In the genomic region with DNA sequence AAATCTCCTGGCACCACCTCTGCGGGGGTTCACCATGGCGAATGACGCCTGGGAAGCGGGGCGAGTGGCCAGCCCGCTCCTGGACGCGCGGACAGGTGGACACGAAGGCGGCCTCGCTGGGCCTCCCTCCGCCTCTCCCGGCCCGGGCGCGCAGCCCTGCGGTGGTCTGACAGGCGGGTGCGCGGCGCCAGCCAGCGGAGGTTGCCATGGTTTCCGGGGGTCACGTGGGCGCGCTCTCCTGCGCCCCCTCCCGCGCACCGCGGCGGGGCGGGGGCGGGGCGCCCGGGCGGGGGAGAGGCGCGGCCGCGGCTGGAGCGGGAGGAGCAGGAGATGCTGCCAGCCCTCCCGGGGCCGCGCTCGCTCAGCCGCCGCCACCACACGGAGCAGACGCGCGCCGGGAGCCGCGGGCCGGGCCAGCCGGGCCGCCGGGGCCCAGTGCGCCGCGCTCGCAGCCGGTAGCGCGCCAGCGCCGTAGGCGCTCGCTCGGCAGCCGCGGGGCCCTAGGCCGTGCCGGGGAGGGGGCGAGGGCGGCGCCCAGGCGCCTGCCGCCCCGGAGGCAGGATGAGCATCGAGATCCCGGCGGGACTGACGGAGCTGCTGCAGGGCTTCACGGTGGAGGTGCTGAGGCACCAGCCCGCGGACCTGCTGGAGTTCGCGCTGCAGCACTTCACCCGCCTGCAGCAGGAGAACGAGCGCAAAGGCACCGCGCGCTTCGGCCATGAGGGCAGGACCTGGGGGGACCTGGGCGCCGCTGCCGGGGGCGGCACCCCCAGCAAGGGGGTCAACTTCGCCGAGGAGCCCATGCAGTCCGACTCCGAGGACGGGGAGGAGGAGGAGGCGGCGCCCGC, we compare ENCODE assay signal across 1 cellular context.
A peak's percentile ranks its signal among the peaks of the same experiment; 100 is the strongest.
TF ChIP-seq lines count a peak whose summit lies in the region.

Gene PRKAR2B (plus strand): TSS at position 359 of the 848 bp plus-strand sequence. CDS start 203 bp downstream, at position 562.

TF ChIP-seq in K562, 482 proteins besides CTCF, POLR2A, EP300 and RAD21 (continued from another document and continues in another):
- TF ChIP-seq, protein P1, sequence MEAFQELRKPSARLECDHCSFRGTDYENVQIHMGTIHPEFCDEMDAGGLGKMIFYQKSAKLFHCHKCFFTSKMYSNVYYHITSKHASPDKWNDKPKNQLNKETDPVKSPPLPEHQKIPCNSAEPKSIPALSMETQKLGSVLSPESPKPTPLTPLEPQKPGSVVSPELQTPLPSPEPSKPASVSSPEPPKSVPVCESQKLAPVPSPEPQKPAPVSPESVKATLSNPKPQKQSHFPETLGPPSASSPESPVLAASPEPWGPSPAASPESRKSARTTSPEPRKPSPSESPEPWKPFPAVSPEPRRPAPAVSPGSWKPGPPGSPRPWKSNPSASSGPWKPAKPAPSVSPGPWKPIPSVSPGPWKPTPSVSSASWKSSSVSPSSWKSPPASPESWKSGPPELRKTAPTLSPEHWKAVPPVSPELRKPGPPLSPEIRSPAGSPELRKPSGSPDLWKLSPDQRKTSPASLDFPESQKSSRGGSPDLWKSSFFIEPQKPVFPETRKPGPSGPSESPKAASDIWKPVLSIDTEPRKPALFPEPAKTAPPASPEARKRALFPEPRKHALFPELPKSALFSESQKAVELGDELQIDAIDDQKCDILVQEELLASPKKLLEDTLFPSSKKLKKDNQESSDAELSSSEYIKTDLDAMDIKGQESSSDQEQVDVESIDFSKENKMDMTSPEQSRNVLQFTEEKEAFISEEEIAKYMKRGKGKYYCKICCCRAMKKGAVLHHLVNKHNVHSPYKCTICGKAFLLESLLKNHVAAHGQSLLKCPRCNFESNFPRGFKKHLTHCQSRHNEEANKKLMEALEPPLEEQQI (IDR thresholded peaks at IDR 0.05) = no peak
- TF ChIP-seq JUNB (CRISPR knock-in tag; conservative IDR thresholded peaks at IDR 0.05) (no peak), NFE2 (IDR thresholded peaks at IDR 0.05; ENCODE audit: low read depth) (no peak), CBX3 (IDR thresholded peaks at IDR 0.05; ENCODE audit: borderline replicate concordance in 1 of 2, low read length in 2 of 2) (peak in 1 of 2 experiments; percentile 64; a peak in 1 of 3 replicates), ZNF253 (CRISPR knock-in tag; conservative IDR thresholded peaks at IDR 0.05) (no peak), PKNOX1 (IDR thresholded peaks at IDR 0.05) (peak; percentile 75), DPF2 (IDR thresholded peaks at IDR 0.05) (no peak; the same call in 1 of the 2 replicates), ZNF212 (CRISPR knock-in tag; IDR thresholded peaks at IDR 0.05) (no peak), KLF1 (tag; IDR thresholded peaks at IDR 0.05) (no peak; the same call in 1 of the 2 replicates), TEAD2 (tag; IDR thresholded peaks at IDR 0.05) (no peak), MIER1 (IDR thresholded peaks at IDR 0.05; ENCODE audit: low read depth) (no peak), AFF4 (CRISPR knock-in tag; IDR thresholded peaks at IDR 0.05) (no peak), ZZZ3 (IDR thresholded peaks at IDR 0.05) (no peak), MGA (IDR thresholded peaks at IDR 0.05) (peak; percentile 86), RBM34 (IDR thresholded peaks at IDR 0.05; ENCODE audit: borderline replicate concordance, insufficient read depth, low read length) (no peak), MTF1 (CRISPR knock-in tag; IDR thresholded peaks at IDR 0.05; ENCODE audit: borderline replicate concordance) (no peak)
- TF ChIP-seq, protein P2, sequence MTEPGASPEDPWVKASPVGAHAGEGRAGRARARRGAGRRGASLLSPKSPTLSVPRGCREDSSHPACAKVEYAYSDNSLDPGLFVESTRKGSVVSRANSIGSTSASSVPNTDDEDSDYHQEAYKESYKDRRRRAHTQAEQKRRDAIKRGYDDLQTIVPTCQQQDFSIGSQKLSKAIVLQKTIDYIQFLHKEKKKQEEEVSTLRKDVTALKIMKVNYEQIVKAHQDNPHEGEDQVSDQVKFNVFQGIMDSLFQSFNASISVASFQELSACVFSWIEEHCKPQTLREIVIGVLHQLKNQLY (CRISPR knock-in tag; conservative IDR thresholded peaks at IDR 0.05) = no peak
- TF ChIP-seq, protein P3, sequence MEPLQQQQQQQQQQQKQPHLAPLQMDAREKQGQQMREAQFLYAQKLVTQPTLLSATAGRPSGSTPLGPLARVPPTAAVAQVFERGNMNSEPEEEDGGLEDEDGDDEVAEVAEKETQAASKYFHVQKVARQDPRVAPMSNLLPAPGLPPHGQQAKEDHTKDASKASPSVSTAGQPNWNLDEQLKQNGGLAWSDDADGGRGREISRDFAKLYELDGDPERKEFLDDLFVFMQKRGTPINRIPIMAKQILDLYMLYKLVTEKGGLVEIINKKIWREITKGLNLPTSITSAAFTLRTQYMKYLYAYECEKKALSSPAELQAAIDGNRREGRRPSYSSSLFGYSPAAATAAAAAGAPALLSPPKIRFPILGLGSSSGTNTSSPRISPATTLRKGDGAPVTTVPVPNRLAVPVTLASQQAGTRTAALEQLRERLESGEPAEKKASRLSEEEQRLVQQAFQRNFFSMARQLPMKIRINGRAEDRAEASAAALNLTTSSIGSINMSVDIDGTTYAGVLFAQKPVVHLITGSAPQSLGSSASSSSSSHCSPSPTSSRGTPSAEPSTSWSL (CRISPR knock-in tag; IDR thresholded peaks at IDR 0.05; ENCODE audit: borderline replicate concordance) = peak; percentile 91; the same call in 1 of the 2 replicates
- TF ChIP-seq, protein P4, sequence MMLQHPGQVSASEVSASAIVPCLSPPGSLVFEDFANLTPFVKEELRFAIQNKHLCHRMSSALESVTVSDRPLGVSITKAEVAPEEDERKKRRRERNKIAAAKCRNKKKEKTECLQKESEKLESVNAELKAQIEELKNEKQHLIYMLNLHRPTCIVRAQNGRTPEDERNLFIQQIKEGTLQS (IDR thresholded peaks at IDR 0.05) = no peak
- TF ChIP-seq, protein P4 (CRISPR knock-in tag; conservative IDR thresholded peaks at IDR 0.05) = no peak
- TF ChIP-seq, protein P5, sequence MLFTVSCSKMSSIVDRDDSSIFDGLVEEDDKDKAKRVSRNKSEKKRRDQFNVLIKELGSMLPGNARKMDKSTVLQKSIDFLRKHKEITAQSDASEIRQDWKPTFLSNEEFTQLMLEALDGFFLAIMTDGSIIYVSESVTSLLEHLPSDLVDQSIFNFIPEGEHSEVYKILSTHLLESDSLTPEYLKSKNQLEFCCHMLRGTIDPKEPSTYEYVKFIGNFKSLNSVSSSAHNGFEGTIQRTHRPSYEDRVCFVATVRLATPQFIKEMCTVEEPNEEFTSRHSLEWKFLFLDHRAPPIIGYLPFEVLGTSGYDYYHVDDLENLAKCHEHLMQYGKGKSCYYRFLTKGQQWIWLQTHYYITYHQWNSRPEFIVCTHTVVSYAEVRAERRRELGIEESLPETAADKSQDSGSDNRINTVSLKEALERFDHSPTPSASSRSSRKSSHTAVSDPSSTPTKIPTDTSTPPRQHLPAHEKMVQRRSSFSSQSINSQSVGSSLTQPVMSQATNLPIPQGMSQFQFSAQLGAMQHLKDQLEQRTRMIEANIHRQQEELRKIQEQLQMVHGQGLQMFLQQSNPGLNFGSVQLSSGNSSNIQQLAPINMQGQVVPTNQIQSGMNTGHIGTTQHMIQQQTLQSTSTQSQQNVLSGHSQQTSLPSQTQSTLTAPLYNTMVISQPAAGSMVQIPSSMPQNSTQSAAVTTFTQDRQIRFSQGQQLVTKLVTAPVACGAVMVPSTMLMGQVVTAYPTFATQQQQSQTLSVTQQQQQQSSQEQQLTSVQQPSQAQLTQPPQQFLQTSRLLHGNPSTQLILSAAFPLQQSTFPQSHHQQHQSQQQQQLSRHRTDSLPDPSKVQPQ (CRISPR knock-in tag; IDR thresholded peaks at IDR 0.05; ENCODE audit: borderline replicate concordance) = 0 out of 2 replicates have a peak, but pooled peaks have one; percentile 52
